ENCODE assay signal across 8 cellular contexts in genomic region chr12:122399592-122400373, GRCh38. TPM values are rescaled to one million over a fixed set of nuclear protein-coding genes. Genes with fewer than 3 reads are reported as not detected.
A peak's percentile ranks its signal among the peaks of the same experiment; 100 is the strongest.
DNase-seq lines count a peak whose midpoint lies in the region; ATAC-seq and TF ChIP-seq lines count a peak whose summit lies in the region.

No MANE protein-coding gene starts in this region.

- CTCF ChIA-PET in activated naive CD4-positive, alpha-beta T cell treated with anti-CD3 and anti-CD28 coated beads for 36 hours (lab: Charles Lee) = interaction anchor here (0.6 to 6.4 kb wide), 28 partner anchors 8 to 315 kb away, joined by 3 to 113 read pairs (median 4); partner anchors contain the start of genes CLIP1 and ZCCHC8

- no peaks in the 10 kb centered on the region for H3K27me3 Mint-ChIP-seq in activated naive CD4-positive, alpha-beta T cell treated with anti-CD3 and anti-CD28 coated beads for 36 hours (ENCODE audit: low read depth)
- no peaks in the 10 kb centered on the region for H3K27me3 Mint-ChIP-seq in neural crest cell (ENCODE audit: low read depth)

- H3K4me3 ChIP-seq in fibroblast of villous mesenchyme (ENCODE audit: low read depth, low read length) = peak overlapping the region; percentile 32

- H3K9me3 Mint-ChIP-seq in activated naive CD4-positive, alpha-beta T cell treated with anti-CD3 and anti-CD28 coated beads for 36 hours = no peaks in the 10 kb centered on the region
- no peaks in the 10 kb centered on the region for H3K9me3 Mint-ChIP-seq in neural crest cell

- intact Hi-C loops in activated naive CD4-positive, alpha-beta T cell treated with anti-CD3 and anti-CD28 coated beads for 36 hours (cut with micrococcal nuclease) = loop anchor here (1.0 kb wide), 6 partner anchors 13 to 353 kb away; partner anchors contain the start of gene DENR

- ATAC-seq in HG02884 (IDR thresholded peaks at IDR 0.05; ENCODE audit: unreplicated experiment) = no peak

- in situ Hi-C loops in KBM-7 (cut with MboI; ENCODE audit: low pct_unique_long_range_greater_than_20kb, low sequenced_read_pairs) = no loop called here

- peaks cover 44% of the 10 kb centered on the region for H3K4me1 Mint-ChIP-seq in activated naive CD4-positive, alpha-beta T cell treated with anti-CD3 and anti-CD28 coated beads for 36 hours (ENCODE audit: low read depth)
- H3K4me1 Mint-ChIP-seq in neural crest cell = peaks cover 33% of the 10 kb centered on the region

- H3K36me3 Mint-ChIP-seq in activated naive CD4-positive, alpha-beta T cell treated with anti-CD3 and anti-CD28 coated beads for 36 hours (ENCODE audit: low read depth) = peaks cover 2% of the 10 kb centered on the region
- H3K36me3 Mint-ChIP-seq in neural crest cell (ENCODE audit: low read depth) = peaks cover 3% of the 10 kb centered on the region

- TF ChIP-seq CTCF in fibroblast of villous mesenchyme (IDR thresholded peaks at IDR 0.05; ENCODE audit: insufficient read depth, low read depth, low read length) (peak; percentile 67), neural crest cell (conservative IDR thresholded peaks at IDR 0.05) (peak; percentile 79)

- H3K27ac Mint-ChIP-seq in activated naive CD4-positive, alpha-beta T cell treated with anti-CD3 and anti-CD28 coated beads for 36 hours = peak overlapping the region; percentile 81
- H3K27ac Mint-ChIP-seq in neural crest cell (ENCODE audit: unreplicated experiment) = peak overlapping the region; percentile 87

- H3K4me3 Mint-ChIP-seq in activated naive CD4-positive, alpha-beta T cell treated with anti-CD3 and anti-CD28 coated beads for 36 hours = peak overlapping the region; percentile 51
- peak overlapping the region; percentile 75 for H3K4me3 Mint-ChIP-seq in neural crest cell

- DNase-seq in EL (peak; percentile 84), KBM-7 (peak; percentile 78), RPMI8226 (peak; percentile 54), fibroblast of villous mesenchyme (ENCODE audit: low read depth) (peak; percentile 93), neural crest cell (ENCODE audit: low read depth, low spot score) (peak; percentile 22), ureter (ENCODE audit: low spot score) (peak; percentile 66)
- peak; percentile 70 for DNase-seq in activated naive CD4-positive, alpha-beta T cell treated with anti-CD3 and anti-CD28 coated beads for 36 hours

RNA-seq across cellular contexts. Expression of gene CLIP1, which starts 22.7 kb away (rescaled TPM):
- 10 to 100 TPM; 50.7 to 51.3 TPM for total RNA-seq in activated naive CD4-positive, alpha-beta T cell treated with anti-CD3 and anti-CD28 coated beads for 36 hours
- total RNA-seq in fibroblast of villous mesenchyme (66.9 and 79.6 TPM in 2 replicates), neural crest cell (55.8 and 56.9 TPM in 2 replicates), ureter (110 TPM)

Comparison
In these comparisons a context has a peak if more than half of its experiments do, and no peak if none do; other contexts are left out.
1. DNase-seq: peak in every context shown above with its lines; median percentile 93 in fibroblast of villous mesenchyme; 84 in EL; 78 in KBM-7; 70 in activated naive CD4-positive, alpha-beta T cell treated with anti-CD3 and anti-CD28 coated beads for 36 hours; 66 in ureter; 54 in RPMI8226; 22 in neural crest cell.